16 cellular contexts compared by ENCODE assay signal in genomic region chr13:112759053-112759452, GRCh38.
"Had no signal": no experiment of that assay in that cellular context is flagged by ENCODE, and none has a peak within 500 bp of the region (broad histone marks: within the 10 kb centered on the region; RNA-seq: fewer than 3 reads in every experiment).

No MANE protein-coding gene starts in this region.

- H3K9me3 ChIP-seq: prostate gland, tibial nerve, uterus had no signal

- H3K4me3 ChIP-seq: prostate gland, skin epidermis, tibial nerve, uterus had no signal

- H3K4me1 ChIP-seq: prostate gland had no signal

- H3K4me3 Mint-ChIP-seq: activated B cell treated with CpG ODN at 0.5 μM for 24 hours; activated T-helper 17 cell treated with anti-CD3 and anti-CD28 coated beads, Interleukin-2, amount 50 U/mL, for 72 hours; endodermal cell; natural killer cell treated with Interleukin-12 subunit alpha and Interleukin-12 subunit beta and Interleukin-15 and Interleukin-18, amount 100 ng/mL, for 72 hours; T-helper 1 cell treated with Interleukin-12 subunit alpha and Interleukin-12 subunit beta and Interleukin-4 antibody, amounts not matched to agents 30 μg/mL and 1 μg/mL, for 36 hours had no signal

- H3K27me3 ChIP-seq: tibial nerve, uterus had no signal

- H3K36me3 ChIP-seq: prostate gland, tibial nerve, uterus had no signal

- ATAC-seq: activated T-helper 17 cell treated with anti-CD3 and anti-CD28 coated beads, Interleukin-2, amount 50 U/mL, for 72 hours; natural killer cell treated with Interleukin-12 subunit alpha and Interleukin-12 subunit beta and Interleukin-15 and Interleukin-18, amount 100 ng/mL, for 72 hours; right cardiac atrium had no signal

- H3K36me3 Mint-ChIP-seq: natural killer cell treated with Interleukin-12 subunit alpha and Interleukin-12 subunit beta and Interleukin-15 and Interleukin-18, amount 100 ng/mL, for 72 hours had no signal

- H3K27ac Mint-ChIP-seq: activated B cell treated with CpG ODN at 0.5 μM for 24 hours; activated T-helper 17 cell treated with anti-CD3 and anti-CD28 coated beads, Interleukin-2, amount 50 U/mL, for 72 hours; endodermal cell; natural killer cell treated with Interleukin-12 subunit alpha and Interleukin-12 subunit beta and Interleukin-15 and Interleukin-18, amount 100 ng/mL, for 72 hours; T-helper 1 cell treated with Interleukin-12 subunit alpha and Interleukin-12 subunit beta and Interleukin-4 antibody, amounts not matched to agents 30 μg/mL and 1 μg/mL, for 36 hours had no signal

- DNase-seq: activated B cell treated with CpG ODN at 0.5 μM for 24 hours; activated CD4-positive, alpha-beta T cell treated with anti-CD3 and anti-CD28 coated beads, Interleukin-2, amount 50 U/mL, for 1 hour; activated CD8-positive, alpha-beta memory T cell treated with anti-CD3 and anti-CD28 coated beads for 24 hours; activated naive CD4-positive, alpha-beta T cell treated with Interleukin-2 at 50 U/mL for 16 hours; endodermal cell; hippocampal formation; right cardiac atrium; stimulated activated CD4-positive, alpha-beta T cell treated with anti-CD3 and anti-CD28 coated beads, Interleukin-4, amount 100 ng/mL, for 24 hours; stimulated activated naive CD4-positive, alpha-beta T cell; uterus had no signal

- H3K27me3 Mint-ChIP-seq: activated B cell treated with CpG ODN at 0.5 μM for 24 hours; activated T-helper 17 cell treated with anti-CD3 and anti-CD28 coated beads, Interleukin-2, amount 50 U/mL, for 72 hours; natural killer cell treated with Interleukin-12 subunit alpha and Interleukin-12 subunit beta and Interleukin-15 and Interleukin-18, amount 100 ng/mL, for 72 hours had no signal

- H3K27ac ChIP-seq: prostate gland, skin epidermis, tibial nerve, uterus had no signal

- H3K9me3 Mint-ChIP-seq: activated T-helper 17 cell treated with anti-CD3 and anti-CD28 coated beads, Interleukin-2, amount 50 U/mL, for 72 hours; endodermal cell; natural killer cell treated with Interleukin-12 subunit alpha and Interleukin-12 subunit beta and Interleukin-15 and Interleukin-18, amount 100 ng/mL, for 72 hours; T-helper 1 cell treated with Interleukin-12 subunit alpha and Interleukin-12 subunit beta and Interleukin-4 antibody, amounts not matched to agents 30 μg/mL and 1 μg/mL, for 36 hours had no signal
